ENCODE assay signal across 10 cellular contexts in genomic region chr2:174752403-174753037, GRCh38. TPM values are rescaled to one million over a fixed set of nuclear protein-coding genes. Genes with fewer than 3 reads are reported as not detected.
DNase-seq lines count a peak whose midpoint lies in the region; ATAC-seq and TF ChIP-seq lines count a peak whose summit lies in the region.
"Had no signal": no experiment of that assay in that cellular context is flagged by ENCODE, and none has a peak within 500 bp of the region (broad histone marks: within the 10 kb centered on the region; RNA-seq: fewer than 3 reads in every experiment).

No MANE protein-coding gene starts in this region.

- intact Hi-C loops in activated CD4-positive, alpha-beta T cell treated with anti-CD3 and anti-CD28 coated beads, Interleukin-2, amount 10 ng/mL, durations not matched to agents 24 days and 14 days (cut with micrococcal nuclease), result loop anchor here (1.0 to 5.0 kb wide), 4 partner anchors 26 to 530 kb away; partner anchors contain the start of gene ATF2

- no peak for TF ChIP-seq CTCF in SU-DHL-6 (IDR thresholded peaks at IDR 0.05; ENCODE audit: insufficient read depth, low read length, poor library complexity, severe bottlenecking)
- no peak for TF ChIP-seq CTCF in osteocyte (IDR thresholded peaks at IDR 0.05)

- peak; percentile 86 for ATAC-seq in HG02763 (IDR thresholded peaks at IDR 0.05; ENCODE audit: unreplicated experiment)

- H2AFZ ChIP-seq in SU-DHL-6 (ENCODE audit: low read depth, low read length, severe bottlenecking), result peak overlapping the region; percentile 3

- peak overlapping the region; percentile 20 for H3K4me3 ChIP-seq in SU-DHL-6 (ENCODE audit: insufficient read depth, low read length, poor library complexity, severe bottlenecking)

- H3K4me3 Mint-ChIP-seq in activated CD4-positive, alpha-beta T cell treated with anti-CD3 and anti-CD28 coated beads, Interleukin-2, amount 10 ng/mL, durations not matched to agents 24 days and 14 days, result peak overlapping the region; percentile 13
- no peak overlapping the region for H3K4me3 Mint-ChIP-seq in osteocyte (ENCODE audit: unreplicated experiment)

- H3K27ac Mint-ChIP-seq in activated CD4-positive, alpha-beta T cell treated with anti-CD3 and anti-CD28 coated beads, Interleukin-2, amount 10 ng/mL, durations not matched to agents 24 days and 14 days, result peak overlapping the region; percentile 66
- peak overlapping the region; percentile 54 for H3K27ac Mint-ChIP-seq in osteocyte (ENCODE audit: unreplicated experiment)

- H3F3A ChIP-seq in SU-DHL-6 (ENCODE audit: insufficient read depth), result peaks cover 38% of the 10 kb centered on the region

- H3K4me2 ChIP-seq in SU-DHL-6 (ENCODE audit: low read depth, low read length, poor library complexity, severe bottlenecking), result peak overlapping the region; percentile 49

- no peaks in the 10 kb centered on the region for H3K9me3 ChIP-seq in SU-DHL-6 (ENCODE audit: insufficient read depth, low read length)

- H3K27ac ChIP-seq in SU-DHL-6 (ENCODE audit: low read depth, low read length), result peak overlapping the region; percentile 86
- H3K27ac ChIP-seq: epithelial cell of prostate had no signal

- H3K36me3 ChIP-seq in SU-DHL-6 (ENCODE audit: low read length), result no peaks in the 10 kb centered on the region

- no peaks in the 10 kb centered on the region for H3K9me2 ChIP-seq in SU-DHL-6 (replicated peaks; ENCODE audit: insufficient read depth, low read length)

- no peaks in the 10 kb centered on the region for H3K27me3 ChIP-seq in SU-DHL-6 (ENCODE audit: low read length)

- no peaks in the 10 kb centered on the region for H3K79me2 ChIP-seq in SU-DHL-6 (ENCODE audit: insufficient read depth, low read length)

- H3K9me3 Mint-ChIP-seq in activated CD4-positive, alpha-beta T cell treated with anti-CD3 and anti-CD28 coated beads, Interleukin-2, amount 10 ng/mL, durations not matched to agents 24 days and 14 days, result no peaks in the 10 kb centered on the region
- H3K9me3 Mint-ChIP-seq in osteocyte (ENCODE audit: unreplicated experiment), result no peaks in the 10 kb centered on the region

- peak; percentile 81 for DNase-seq in activated CD4-positive, alpha-beta T cell treated with anti-CD3 and anti-CD28 coated beads, Interleukin-2, amount 10 ng/mL, durations not matched to agents 24 days and 14 days
- DNase-seq in activated CD4-positive, alpha-beta T cell treated with anti-CD3 and anti-CD28 coated beads for 1 hour, result no peak
- DNase-seq in osteocyte (ENCODE audit: extremely low spot score, unreplicated experiment) (no peak), DMS153 (lab: John Stamatoyannopoulos, UW) (no peak), CD1c-positive myeloid dendritic cell (ENCODE audit: extremely low spot score) (no peak)
- no peak for DNase-seq in NK-92 treated with Interleukin-12 subunit alpha and Interleukin-12 subunit beta, amount 100 ng/mL, for 24 hours (lab: John Stamatoyannopoulos, UW)

- H3K27me3 Mint-ChIP-seq in activated CD4-positive, alpha-beta T cell treated with anti-CD3 and anti-CD28 coated beads, Interleukin-2, amount 10 ng/mL, durations not matched to agents 24 days and 14 days, result peaks cover 7% of the 10 kb centered on the region
- peaks cover 6% of the 10 kb centered on the region for H3K27me3 Mint-ChIP-seq in osteocyte (ENCODE audit: unreplicated experiment)

- H3K36me3 Mint-ChIP-seq in activated CD4-positive, alpha-beta T cell treated with anti-CD3 and anti-CD28 coated beads, Interleukin-2, amount 10 ng/mL, durations not matched to agents 24 days and 14 days (ENCODE audit: low read depth), result no peaks in the 10 kb centered on the region
- no peaks in the 10 kb centered on the region for H3K36me3 Mint-ChIP-seq in osteocyte (ENCODE audit: unreplicated experiment)

- H4K20me1 ChIP-seq in SU-DHL-6 (ENCODE audit: low read depth, low read length), result no peaks in the 10 kb centered on the region

- peaks cover 31% of the 10 kb centered on the region for H3K4me1 Mint-ChIP-seq in activated CD4-positive, alpha-beta T cell treated with anti-CD3 and anti-CD28 coated beads, Interleukin-2, amount 10 ng/mL, durations not matched to agents 24 days and 14 days
- peaks cover 13% of the 10 kb centered on the region for H3K4me1 Mint-ChIP-seq in osteocyte (ENCODE audit: unreplicated experiment)

- H3K9ac ChIP-seq in SU-DHL-6 (ENCODE audit: low read length), result no peak overlapping the region; the same call in 1 of the 2 replicates

RNA-seq across cellular contexts. Expression of gene CHRNA1, which starts 11.8 kb away (rescaled TPM):
- not detected in 2 replicates for total RNA-seq in activated CD4-positive, alpha-beta T cell treated with anti-CD3 and anti-CD28 coated beads, Interleukin-2, amount 10 ng/mL, durations not matched to agents 24 days and 14 days
- total RNA-seq in osteocyte, result 0.24 and 0.57 TPM in 2 replicates
- total RNA-seq: T-helper 2 cell treated with Interferon-gamma antibody and Interleukin-4, amounts not matched to agents 100 ng/mL and 5 ng/mL, for 36 hours had no signal
